ENCODE assay signal across 8 cellular contexts in the genomic region with DNA sequence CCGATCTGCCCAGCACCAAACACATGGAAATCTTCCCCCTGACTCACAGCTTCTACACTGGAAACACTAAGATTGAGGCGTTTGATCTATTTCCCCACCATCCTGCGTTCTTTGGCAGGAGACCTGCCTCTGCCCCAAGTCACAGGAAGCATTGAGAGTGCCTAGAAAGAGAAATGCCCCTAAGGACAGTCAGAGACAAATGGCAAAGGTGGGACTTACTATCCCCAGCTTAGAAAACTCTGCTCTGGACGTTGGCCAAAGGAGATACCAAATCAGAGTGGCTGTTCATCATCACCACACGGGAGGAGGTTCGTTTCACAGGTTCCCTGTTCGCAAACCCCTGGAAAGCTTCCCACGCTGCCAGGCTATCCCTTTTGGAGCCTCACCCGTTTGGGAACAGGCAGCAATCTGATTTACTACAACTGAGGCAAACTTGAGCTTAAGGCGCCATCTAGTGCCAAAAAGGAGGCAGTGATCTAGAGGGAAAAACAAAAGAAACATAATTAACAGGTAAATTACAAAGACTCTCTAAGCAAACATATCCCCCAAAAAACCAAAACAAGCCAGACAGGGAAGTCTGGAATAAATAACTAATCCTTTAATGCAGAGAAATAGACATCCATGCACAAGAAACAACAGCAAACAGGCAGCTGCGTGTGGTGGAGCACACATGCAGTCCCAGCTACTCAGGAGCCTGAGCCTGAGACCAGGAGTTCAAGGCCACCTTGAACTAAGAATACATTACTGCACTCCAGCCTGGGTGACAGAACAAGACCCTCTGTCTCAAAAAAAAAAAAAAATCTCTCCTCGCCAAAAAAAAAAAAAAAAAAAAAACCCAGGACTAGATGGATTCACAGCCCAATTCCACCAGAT. TPM values are rescaled to one million over a fixed set of nuclear protein-coding genes. Genes with fewer than 3 reads are reported as not detected.
DNase-seq lines count a peak whose midpoint lies in the region; ATAC-seq, FAIRE-seq and TF ChIP-seq lines count a peak whose summit lies in the region.

No MANE protein-coding gene starts in this region.

- peaks cover 55% of the 10 kb centered on the region for H3K27me3 Mint-ChIP-seq in CD8-positive, alpha-beta T cell (ENCODE audit: low read depth)
- no peaks in the 10 kb centered on the region for H3K27me3 Mint-ChIP-seq in GM23338 (ENCODE audit: insufficient read depth, low read depth, poor library complexity)

- H3K9ac ChIP-seq in OCI-LY1 (ENCODE audit: low read length) (no peak overlapping the region), fibroblast of lung (ENCODE audit: insufficient read depth, low read length) (no peak overlapping the region)

- POLR2A ChIA-PET in CD8-positive, alpha-beta T cell (lab: Charles Lee), result interaction anchor here (0.7 kb wide), 1 partner anchor 16 kb away, joined by 3 read pairs; no protein-coding TSS in a partner anchor

- no peaks in the 10 kb centered on the region for H3K9me3 ChIP-seq in CD8-positive, alpha-beta T cell (ENCODE audit: low read length)
- no peaks in the 10 kb centered on the region for H3K9me3 ChIP-seq in OCI-LY1 (ENCODE audit: low read length)
- H3K9me3 ChIP-seq in fibroblast of lung (ENCODE audit: control insufficient read depth, insufficient read depth, low read depth, low read length), result no peaks in the 10 kb centered on the region

- CTCF ChIA-PET in CD8-positive, alpha-beta T cell (lab: Charles Lee), result interaction anchor here (0.7 to 1.4 kb wide), 4 partner anchors 14 to 1711 kb away, joined by 3 to 5 read pairs (median 3); no protein-coding TSS in a partner anchor

- H3K4me2 ChIP-seq in GM23338, result no peak overlapping the region
- no peak overlapping the region for H3K4me2 ChIP-seq in OCI-LY1 (ENCODE audit: low read length)
- no peak overlapping the region for H3K4me2 ChIP-seq in fibroblast of lung (ENCODE audit: extremely low read depth, insufficient read depth, low read length)

- DNase-seq in CD8-positive, alpha-beta T cell, result no peak
- DNase-seq in GM23338 (ENCODE audit: low spot score) (peak; percentile 57), fibroblast of lung (ENCODE audit: low read depth in 2 of 2) (peak; percentile 17 to 59), urothelium cell line (ENCODE audit: low spot score) (peak; percentile 69)

- H2AFZ ChIP-seq in GM23338 (no peak overlapping the region), OCI-LY1 (ENCODE audit: low read length) (no peak overlapping the region), fibroblast of lung (ENCODE audit: low read length) (no peak overlapping the region)

- intact Hi-C loops in CD8-positive, alpha-beta T cell (cut with DNase I, micrococcal nuclease), result no loop called here

- no peak overlapping the region for H3K4me3 Mint-ChIP-seq in CD8-positive, alpha-beta T cell
- H3K4me3 Mint-ChIP-seq in GM23338, result no peak overlapping the region

- H3K4me1 ChIP-seq in CD8-positive, alpha-beta T cell (ENCODE audit: insufficient read depth, low read length), result no peaks in the 10 kb centered on the region
- no peaks in the 10 kb centered on the region for H3K4me1 ChIP-seq in GM23338 (ENCODE audit: insufficient read depth)
- no peaks in the 10 kb centered on the region for H3K4me1 ChIP-seq in OCI-LY1 (ENCODE audit: insufficient read depth, low read length, severe bottlenecking)
- H3K4me1 ChIP-seq in fibroblast of lung (ENCODE audit: control insufficient read depth, extremely low read depth, insufficient read depth, low read length), result no peaks in the 10 kb centered on the region

- peak; percentile 29 for TF ChIP-seq CTCF in CD8-positive, alpha-beta T cell (IDR thresholded peaks at IDR 0.05)
- TF ChIP-seq CTCF in GM23338 (conservative IDR thresholded peaks at IDR 0.05; ENCODE audit: low read depth in 2 of 2) (peak; percentile 60 to 73), OCI-LY1 (IDR thresholded peaks at IDR 0.05; ENCODE audit: low read length) (peak; percentile 94), fibroblast of lung (conservative IDR thresholded peaks at IDR 0.05 in 1 of 2, IDR thresholded peaks at IDR 0.05 in 1 of 2; ENCODE audit: low read depth in 1 of 2, low read length in 2 of 2) (peak; percentile 71 to 75)

- peaks cover 16% of the 10 kb centered on the region for H3K9me3 Mint-ChIP-seq in CD8-positive, alpha-beta T cell
- peaks cover 98% of the 10 kb centered on the region for H3K9me3 Mint-ChIP-seq in GM23338

- no peaks in the 10 kb centered on the region for H3K4me1 Mint-ChIP-seq in CD8-positive, alpha-beta T cell (ENCODE audit: low read depth)
- H3K4me1 Mint-ChIP-seq in GM23338, result no peaks in the 10 kb centered on the region

- H3K27me3 ChIP-seq in CD8-positive, alpha-beta T cell (ENCODE audit: insufficient read depth, low read length), result no peaks in the 10 kb centered on the region
- H3K27me3 ChIP-seq in GM23338 (ENCODE audit: insufficient read depth) (no peaks in the 10 kb centered on the region), OCI-LY1 (ENCODE audit: insufficient read depth, low read length) (no peaks in the 10 kb centered on the region), fibroblast of lung (ENCODE audit: control insufficient read depth, insufficient read depth, low read length) (no peaks in the 10 kb centered on the region)

- H3K27ac Mint-ChIP-seq in CD8-positive, alpha-beta T cell, result no peak overlapping the region
- no peak overlapping the region for H3K27ac Mint-ChIP-seq in GM23338

- H3K4me3 ChIP-seq in CD8-positive, alpha-beta T cell (ENCODE audit: low read depth, low read length), result no peak overlapping the region
- no peak overlapping the region for H3K4me3 ChIP-seq in GM23338
- no peak overlapping the region for H3K4me3 ChIP-seq in OCI-LY1 (ENCODE audit: low read depth, low read length, poor library complexity, severe bottlenecking)
- no peak overlapping the region for H3K4me3 ChIP-seq in fibroblast of lung (replicated peaks in 1 of 4; ENCODE audit: control extremely low read depth in 1 of 4, insufficient read depth in 1 of 4, low read depth in 3 of 4, low read length in 4 of 4)

- ATAC-seq in CD8-positive, alpha-beta T cell, result no peak
- ATAC-seq in GM23338 (peak; percentile 54), GM21526 (IDR thresholded peaks at IDR 0.05; ENCODE audit: low FRiP score, unreplicated experiment) (no peak), GM19324 (IDR thresholded peaks at IDR 0.05; ENCODE audit: low FRiP score, unreplicated experiment) (no peak), GM18520 (IDR thresholded peaks at IDR 0.05; ENCODE audit: unreplicated experiment) (no peak)

- no peak for FAIRE-seq in urothelium cell line (lab: Jason Lieb, UNC)

- no peaks in the 10 kb centered on the region for H3K36me3 Mint-ChIP-seq in CD8-positive, alpha-beta T cell
- H3K36me3 Mint-ChIP-seq in GM23338 (ENCODE audit: low read depth), result peaks cover 30% of the 10 kb centered on the region

- H3K27ac ChIP-seq in CD8-positive, alpha-beta T cell (ENCODE audit: low read depth, low read length), result no peak overlapping the region
- no peak overlapping the region for H3K27ac ChIP-seq in GM23338 (ENCODE audit: low read depth)
- no peak overlapping the region for H3K27ac ChIP-seq in OCI-LY1 (ENCODE audit: low read depth, low read length, poor library complexity, severe bottlenecking)
- no peak overlapping the region for H3K27ac ChIP-seq in fibroblast of lung (ENCODE audit: insufficient read depth, low read length)

- no peaks in the 10 kb centered on the region for H3K79me2 ChIP-seq in GM23338 (replicated peaks; ENCODE audit: insufficient read depth)
- no peaks in the 10 kb centered on the region for H3K79me2 ChIP-seq in OCI-LY1 (ENCODE audit: insufficient read depth, low read length)
- no peaks in the 10 kb centered on the region for H3K79me2 ChIP-seq in fibroblast of lung (ENCODE audit: control insufficient read depth, insufficient read depth, low read length)

- H3F3A ChIP-seq in GM23338 (replicated peaks; ENCODE audit: low read depth) (no peaks in the 10 kb centered on the region), OCI-LY1 (ENCODE audit: insufficient read depth, low read length) (no peaks in the 10 kb centered on the region)

- H3K9me2 ChIP-seq in GM23338 (ENCODE audit: insufficient read depth), result no peaks in the 10 kb centered on the region
- H3K9me2 ChIP-seq in OCI-LY1 (ENCODE audit: low read depth, low read length), result no peaks in the 10 kb centered on the region

- H4K20me1 ChIP-seq in GM23338 (replicated peaks; ENCODE audit: insufficient read depth), result no peaks in the 10 kb centered on the region
- H4K20me1 ChIP-seq in OCI-LY1 (ENCODE audit: insufficient read depth, low read length), result no peaks in the 10 kb centered on the region
- H4K20me1 ChIP-seq in fibroblast of lung (ENCODE audit: control insufficient read depth, extremely low read depth, insufficient read depth, low read length), result no peaks in the 10 kb centered on the region

- H3K36me3 ChIP-seq in CD8-positive, alpha-beta T cell (ENCODE audit: insufficient read depth, low read length), result no peaks in the 10 kb centered on the region
- H3K36me3 ChIP-seq in GM23338 (ENCODE audit: insufficient read depth), result peaks cover 10% of the 10 kb centered on the region; the same call in 1 of the 2 replicates
- H3K36me3 ChIP-seq in OCI-LY1 (ENCODE audit: insufficient read depth, low read length), result no peaks in the 10 kb centered on the region
- no peaks in the 10 kb centered on the region for H3K36me3 ChIP-seq in fibroblast of lung (ENCODE audit: control insufficient read depth, insufficient read depth, low read length)

TF ChIP-seq in GM23338, 12 proteins besides CTCF, POLR2A, EP300 and RAD21 (continues in another document):
- TF ChIP-seq POLR2AphosphoS5 (IDR thresholded peaks at IDR 0.05; ENCODE audit: low read depth), result no peak
- TF ChIP-seq NANOG (IDR thresholded peaks at IDR 0.05; ENCODE audit: borderline replicate concordance), result no peak
- TF ChIP-seq, protein P1, sequence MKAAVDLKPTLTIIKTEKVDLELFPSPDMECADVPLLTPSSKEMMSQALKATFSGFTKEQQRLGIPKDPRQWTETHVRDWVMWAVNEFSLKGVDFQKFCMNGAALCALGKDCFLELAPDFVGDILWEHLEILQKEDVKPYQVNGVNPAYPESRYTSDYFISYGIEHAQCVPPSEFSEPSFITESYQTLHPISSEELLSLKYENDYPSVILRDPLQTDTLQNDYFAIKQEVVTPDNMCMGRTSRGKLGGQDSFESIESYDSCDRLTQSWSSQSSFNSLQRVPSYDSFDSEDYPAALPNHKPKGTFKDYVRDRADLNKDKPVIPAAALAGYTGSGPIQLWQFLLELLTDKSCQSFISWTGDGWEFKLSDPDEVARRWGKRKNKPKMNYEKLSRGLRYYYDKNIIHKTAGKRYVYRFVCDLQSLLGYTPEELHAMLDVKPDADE (IDR thresholded peaks at IDR 0.05), result no peak
- TF ChIP-seq JUNB (IDR thresholded peaks at IDR 0.05; ENCODE audit: unreplicated experiment), result no peak
- TF ChIP-seq CREB1 (CRISPR knock-in tag; IDR thresholded peaks at IDR 0.05; ENCODE audit: low read depth), result no peak
- TF ChIP-seq ZNF331 (CRISPR knock-in tag; IDR thresholded peaks at IDR 0.05; ENCODE audit: low read depth), result no peak
- TF ChIP-seq EZH2phosphoT487 (IDR thresholded peaks at IDR 0.05; ENCODE audit: unreplicated experiment), result no peak
- TF ChIP-seq ZNF114 (CRISPR knock-in tag; IDR thresholded peaks at IDR 0.05), result no peak

RNA-seq across cellular contexts. Expression of a gene that starts 48.4 kb away (rescaled TPM):
- 100 to 1,000 TPM; 361 to 363 TPM for total RNA-seq in CD8-positive, alpha-beta T cell
- total RNA-seq in GM23338 (2014; rRNA removed; shearing (Covaris generic)), result 61.5 and 62.3 TPM in 2 replicates
- 49.4 and 60.1 TPM in 2 replicates for polyA plus RNA-seq in GM23338 (2016; fragmentation: Nextera tagmentation; extraction: Ambion mirVana)
- 34.9 and 37.8 TPM in 2 replicates for total RNA-seq in fibroblast of lung
- polyA plus RNA-seq in fibroblast of lung, result 106 and 128 TPM in 2 replicates
- polyA plus RNA-seq in fibroblast of lung (2012), result 79.9 and 103 TPM in 2 replicates
- 8.0 and 21.8 TPM in 2 replicates for polyA minus RNA-seq in fibroblast of lung (ENCODE audit: low replicate concordance)

Comparison
In these comparisons a context has a peak if more than half of its experiments do, and no peak if none do; other contexts are left out.
1. DNase-seq: peak in GM23338 (single experiment), fibroblast of lung (2 of 2) and urothelium cell line (single experiment); none in CD8-positive, alpha-beta T cell (0 of 7).
2. CTCF ChIP-seq: peak in every context shown above with its lines; median percentile 94 in OCI-LY1; 73 in fibroblast of lung; 66 in GM23338; 29 in CD8-positive, alpha-beta T cell.